ENCODE assay signal across 8 cellular contexts in genomic region chr20:48921168-48921882, GRCh38. TPM values are rescaled to one million over a fixed set of nuclear protein-coding genes. Genes with fewer than 3 reads are reported as not detected.
DNase-seq lines count a peak whose midpoint lies in the region; ATAC-seq and TF ChIP-seq lines count a peak whose summit lies in the region.

Gene ARFGEF2, plus strand, starts transcription at chr20:48921711. Its CDS starts 179 bp downstream, at chr20:48921890.

- intact Hi-C loops in left lung (cut with DNase I): no loop called here

- no peak for TF ChIP-seq CTCF in left lung (IDR thresholded peaks at IDR 0.05)

- DNase-seq in NCI-H748 treated with DMSO at 0.1 percent for 48 hours (lab: John Stamatoyannopoulos, UW) (peak; percentile 61), dedifferentiated amniotic fluid mesenchymal stem cell (ENCODE audit: extremely low spot score) (peak; percentile 83), left lung (peak; percentile 93 to 99)
- peak; percentile 77 to 84 for DNase-seq in activated CD4-positive, alpha-beta T cell treated with anti-CD3 and anti-CD28 coated beads, Interleukin-2, amount 50 U/mL, for 24 hours (ENCODE audit: low read depth in 1 of 2, low spot score in 1 of 2)
- peak; percentile 91 for DNase-seq in stimulated activated CD4-positive, alpha-beta T cell treated with anti-CD3 and anti-CD28 coated beads, Interleukin-2, amount 100 ng/mL, for 4 hours (ENCODE audit: low read depth)

- peaks cover 45% of the 10 kb centered on the region for H3K4me1 ChIP-seq in BLaER1
- peaks cover 26 to 47% of the 10 kb centered on the region in 2 donors for H3K4me1 ChIP-seq in left lung

- peak within 1 kb of the TSS; percentile 96 for H3K27ac ChIP-seq in BLaER1
- peak within 1 kb of the TSS; percentile 96 for H3K27ac ChIP-seq in left lung

- H3K4me2 ChIP-seq in BLaER1: peak within 1 kb of the TSS; percentile 96

- peaks cover 39% of the 10 kb centered on the region for H4K20me1 ChIP-seq in BLaER1

- no peaks in the 10 kb centered on the region for H3K9me3 ChIP-seq in BLaER1
- no peaks in the 10 kb centered on the region for H3K9me3 ChIP-seq in left lung

- H3K27me3 ChIP-seq in BLaER1: no peaks in the 10 kb centered on the region
- H3K27me3 ChIP-seq in left lung: no peaks in the 10 kb centered on the region

- ATAC-seq in GM19328 (IDR thresholded peaks at IDR 0.05; ENCODE audit: unreplicated experiment) (peak; percentile 81), HG03520 (IDR thresholded peaks at IDR 0.05; ENCODE audit: unreplicated experiment) (peak; percentile 79), left lung (peak; percentile 96)

- no peaks in the 10 kb centered on the region for H3K36me3 ChIP-seq in BLaER1
- H3K36me3 ChIP-seq in left lung: no peaks in the 10 kb centered on the region

- peak within 1 kb of the TSS; percentile 98 for H3K4me3 ChIP-seq in BLaER1
- H3K4me3 ChIP-seq in left lung: peak within 1 kb of the TSS; percentile 85 to 92

- H3K9ac ChIP-seq in BLaER1: peak within 1 kb of the TSS; percentile 98

RNA-seq across cellular contexts. Expression of gene ARFGEF2, which starts in this region (rescaled TPM):
- total RNA-seq in left lung: 10 to 100 TPM; 31.6 to 34.5 TPM

Comparison
In these comparisons a context has a peak if more than half of its experiments do, and no peak if none do; other contexts are left out.
1. Peak in every context shown above with its lines: DNase-seq, ATAC-seq, H3K4me3 ChIP-seq and H3K27ac ChIP-seq.